1 cellular context compared by ENCODE assay signal in the genomic region with DNA sequence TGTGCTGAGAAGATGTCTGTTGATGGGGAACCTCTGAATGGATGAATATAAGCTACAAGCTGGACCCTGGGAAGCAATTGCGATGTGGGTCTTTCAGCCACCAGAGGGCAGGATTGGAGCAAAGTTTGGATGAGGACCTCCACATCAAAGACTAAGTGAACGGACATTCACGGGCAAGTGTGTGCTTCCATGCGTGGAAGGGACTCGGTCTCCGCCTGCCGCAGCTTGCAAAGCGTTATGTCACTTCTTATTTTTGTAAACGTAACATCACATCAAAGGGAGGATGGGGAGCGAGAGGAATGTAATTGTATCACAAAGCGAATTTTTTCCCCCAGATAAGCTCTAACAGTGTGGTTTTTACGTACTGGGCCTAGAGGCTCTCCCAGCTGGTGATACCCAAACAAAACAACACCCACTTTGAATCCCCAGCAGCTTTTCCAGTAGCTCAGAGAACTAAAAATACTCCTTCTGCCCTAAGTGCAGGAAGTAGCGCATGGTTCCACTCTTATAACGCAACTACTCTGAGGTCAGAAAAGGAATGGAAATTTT.
TF ChIP-seq lines count a peak whose summit lies in the region.

No MANE protein-coding gene starts in this region.

TF ChIP-seq in H1, 55 proteins besides CTCF, POLR2A, EP300 and RAD21:
- TF ChIP-seq HDAC2 (IDR thresholded peaks at IDR 0.05; ENCODE audit: borderline replicate concordance in 1 of 2, low read depth in 2 of 2, low read length in 2 of 2) (no peak), MAFK (IDR thresholded peaks at IDR 0.05; ENCODE audit: low read depth, low read length) (no peak), SUZ12 (IDR thresholded peaks at IDR 0.05; ENCODE audit: low read length) (no peak), PHF8 (conservative IDR thresholded peaks at IDR 0.05; ENCODE audit: low read depth, low read length) (no peak), TAF1 (IDR thresholded peaks at IDR 0.05; ENCODE audit: low read depth, low read length) (no peak), FOSL1 (IDR thresholded peaks at IDR 0.05; ENCODE audit: insufficient read depth, low read depth, low read length) (no peak), SP1 (IDR thresholded peaks at IDR 0.05; ENCODE audit: low read depth, low read length) (no peak), SRF (IDR thresholded peaks at IDR 0.05; ENCODE audit: low read depth, low read length) (no peak), JUND (IDR thresholded peaks at IDR 0.05; ENCODE audit: low read length) (no peak), TCF12 (IDR thresholded peaks at IDR 0.05; ENCODE audit: low read depth, low read length) (no peak)
